ENCODE assay signal across 1 cellular context in the genomic region with DNA sequence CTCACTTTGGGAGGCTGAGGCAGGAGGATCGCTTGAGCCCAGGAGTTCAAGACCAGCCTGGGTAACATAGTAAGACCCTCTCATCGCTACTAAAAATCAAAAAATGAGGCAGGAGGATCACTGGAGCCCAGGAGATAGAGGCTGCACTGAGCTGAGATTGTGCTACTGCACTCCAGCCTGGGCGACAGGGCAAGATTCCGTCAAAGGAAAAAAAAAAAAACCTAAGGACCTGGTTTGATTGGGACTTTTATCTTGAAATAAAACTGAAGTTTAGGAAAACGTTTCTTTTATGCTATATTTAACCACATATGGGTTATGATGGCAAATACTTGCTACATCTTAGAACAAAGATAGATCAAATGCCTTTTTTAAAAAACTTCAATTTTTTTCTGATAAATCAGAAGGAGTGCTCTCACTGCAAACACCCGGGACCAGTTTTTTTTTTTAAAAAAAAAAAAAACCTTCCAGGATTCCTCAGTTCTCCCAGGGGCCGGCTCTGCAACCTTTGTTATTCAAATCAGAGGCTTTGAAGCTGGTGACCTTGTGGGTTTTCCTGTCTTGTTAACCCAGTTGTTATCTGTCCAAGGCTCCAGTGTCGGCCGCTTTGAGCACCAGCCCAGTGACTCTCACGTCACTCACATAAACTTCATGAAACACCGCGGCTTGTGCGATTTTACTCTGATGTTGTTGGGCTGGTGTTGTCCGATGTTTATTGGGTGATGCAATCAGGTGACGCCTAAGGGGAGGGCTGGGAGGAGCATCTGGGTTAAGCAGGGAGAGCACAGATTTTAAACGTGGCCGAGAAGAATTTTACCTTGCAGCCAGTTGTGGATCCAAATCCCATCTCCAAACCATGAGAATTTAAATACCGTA.
A peak's percentile ranks its signal among the peaks of the same experiment; 100 is the strongest.
TF ChIP-seq lines count a peak whose summit lies in the region.

No MANE protein-coding gene starts in this region.

TF ChIP-seq in HepG2, 621 proteins besides CTCF, POLR2A, EP300 and RAD21 (continued from another document and continues in another):
- TF ChIP-seq, protein P1, sequence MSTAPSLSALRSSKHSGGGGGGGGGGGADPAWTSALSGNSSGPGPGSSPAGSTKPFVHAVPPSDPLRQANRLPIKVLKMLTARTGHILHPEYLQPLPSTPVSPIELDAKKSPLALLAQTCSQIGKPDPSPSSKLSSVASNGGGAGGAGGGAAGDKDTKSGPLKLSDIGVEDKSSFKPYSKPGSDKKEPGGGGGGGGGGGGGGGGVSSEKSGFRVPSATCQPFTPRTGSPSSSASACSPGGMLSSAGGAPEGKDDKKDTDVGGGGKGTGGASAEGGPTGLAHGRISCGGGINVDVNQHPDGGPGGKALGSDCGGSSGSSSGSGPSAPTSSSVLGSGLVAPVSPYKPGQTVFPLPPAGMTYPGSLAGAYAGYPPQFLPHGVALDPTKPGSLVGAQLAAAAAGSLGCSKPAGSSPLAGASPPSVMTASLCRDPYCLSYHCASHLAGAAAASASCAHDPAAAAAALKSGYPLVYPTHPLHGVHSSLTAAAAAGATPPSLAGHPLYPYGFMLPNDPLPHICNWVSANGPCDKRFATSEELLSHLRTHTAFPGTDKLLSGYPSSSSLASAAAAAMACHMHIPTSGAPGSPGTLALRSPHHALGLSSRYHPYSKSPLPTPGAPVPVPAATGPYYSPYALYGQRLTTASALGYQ (CRISPR knock-in tag; IDR thresholded peaks at IDR 0.05), result peak; percentile 57; the same call in 1 of the 2 replicates
- TF ChIP-seq HNF4A (CRISPR knock-in tag; IDR thresholded peaks at IDR 0.05), result 0 out of 2 replicates have a peak, but pooled peaks have one; percentile 15
- no peak for TF ChIP-seq ZNF383 (CRISPR knock-in tag; IDR thresholded peaks at IDR 0.05; ENCODE audit: borderline replicate concordance)
- TF ChIP-seq, protein P2, sequence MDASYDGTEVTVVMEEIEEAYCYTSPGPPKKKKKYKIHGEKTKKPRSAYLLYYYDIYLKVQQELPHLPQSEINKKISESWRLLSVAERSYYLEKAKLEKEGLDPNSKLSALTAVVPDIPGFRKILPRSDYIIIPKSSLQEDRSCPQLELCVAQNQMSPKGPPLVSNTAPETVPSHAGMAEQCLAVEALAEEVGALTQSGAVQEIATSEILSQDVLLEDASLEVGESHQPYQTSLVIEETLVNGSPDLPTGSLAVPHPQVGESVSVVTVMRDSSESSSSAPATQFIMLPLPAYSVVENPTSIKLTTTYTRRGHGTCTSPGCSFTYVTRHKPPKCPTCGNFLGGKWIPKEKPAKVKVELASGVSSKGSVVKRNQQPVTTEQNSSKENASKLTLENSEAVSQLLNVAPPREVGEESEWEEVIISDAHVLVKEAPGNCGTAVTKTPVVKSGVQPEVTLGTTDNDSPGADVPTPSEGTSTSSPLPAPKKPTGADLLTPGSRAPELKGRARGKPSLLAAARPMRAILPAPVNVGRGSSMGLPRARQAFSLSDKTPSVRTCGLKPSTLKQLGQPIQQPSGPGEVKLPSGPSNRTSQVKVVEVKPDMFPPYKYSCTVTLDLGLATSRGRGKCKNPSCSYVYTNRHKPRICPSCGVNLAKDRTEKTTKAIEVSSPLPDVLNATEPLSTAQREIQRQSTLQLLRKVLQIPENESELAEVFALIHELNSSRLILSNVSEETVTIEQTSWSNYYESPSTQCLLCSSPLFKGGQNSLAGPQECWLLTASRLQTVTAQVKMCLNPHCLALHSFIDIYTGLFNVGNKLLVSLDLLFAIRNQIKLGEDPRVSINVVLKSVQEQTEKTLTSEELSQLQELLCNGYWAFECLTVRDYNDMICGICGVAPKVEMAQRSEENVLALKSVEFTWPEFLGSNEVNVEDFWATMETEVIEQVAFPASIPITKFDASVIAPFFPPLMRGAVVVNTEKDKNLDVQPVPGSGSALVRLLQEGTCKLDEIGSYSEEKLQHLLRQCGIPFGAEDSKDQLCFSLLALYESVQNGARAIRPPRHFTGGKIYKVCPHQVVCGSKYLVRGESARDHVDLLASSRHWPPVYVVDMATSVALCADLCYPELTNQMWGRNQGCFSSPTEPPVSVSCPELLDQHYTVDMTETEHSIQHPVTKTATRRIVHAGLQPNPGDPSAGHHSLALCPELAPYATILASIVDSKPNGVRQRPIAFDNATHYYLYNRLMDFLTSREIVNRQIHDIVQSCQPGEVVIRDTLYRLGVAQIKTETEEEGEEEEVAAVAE (CRISPR knock-in tag; IDR thresholded peaks at IDR 0.05; ENCODE audit: borderline replicate concordance), result peak; percentile 74; the same call in 1 of the 2 replicates
- TF ChIP-seq, protein P3, sequence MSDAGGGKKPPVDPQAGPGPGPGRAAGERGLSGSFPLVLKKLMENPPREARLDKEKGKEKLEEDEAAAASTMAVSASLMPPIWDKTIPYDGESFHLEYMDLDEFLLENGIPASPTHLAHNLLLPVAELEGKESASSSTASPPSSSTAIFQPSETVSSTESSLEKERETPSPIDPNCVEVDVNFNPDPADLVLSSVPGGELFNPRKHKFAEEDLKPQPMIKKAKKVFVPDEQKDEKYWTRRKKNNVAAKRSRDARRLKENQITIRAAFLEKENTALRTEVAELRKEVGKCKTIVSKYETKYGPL (CRISPR knock-in tag; IDR thresholded peaks at IDR 0.05), result no peak
- TF ChIP-seq, protein P4, sequence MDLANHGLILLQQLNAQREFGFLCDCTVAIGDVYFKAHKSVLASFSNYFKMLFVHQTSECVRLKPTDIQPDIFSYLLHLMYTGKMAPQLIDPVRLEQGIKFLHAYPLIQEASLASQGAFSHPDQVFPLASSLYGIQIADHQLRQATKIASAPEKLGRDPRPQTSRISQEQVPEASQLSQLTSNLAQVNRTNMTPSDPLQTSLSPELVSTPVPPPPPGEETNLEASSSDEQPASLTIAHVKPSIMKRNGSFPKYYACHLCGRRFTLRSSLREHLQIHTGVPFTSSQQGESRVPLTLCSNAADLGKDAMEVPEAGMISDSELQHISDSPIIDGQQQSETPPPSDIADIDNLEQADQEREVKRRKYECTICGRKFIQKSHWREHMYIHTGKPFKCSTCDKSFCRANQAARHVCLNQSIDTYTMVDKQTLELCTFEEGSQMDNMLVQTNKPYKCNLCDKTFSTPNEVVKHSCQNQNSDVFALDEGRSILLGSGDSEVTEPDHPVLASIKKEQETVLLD (CRISPR knock-in tag; IDR thresholded peaks at IDR 0.05; ENCODE audit: low read depth), result no peak
- no peak for TF ChIP-seq ZNF557 (CRISPR knock-in tag; IDR thresholded peaks at IDR 0.05)
- TF ChIP-seq ZNF670 (CRISPR knock-in tag; IDR thresholded peaks at IDR 0.05; ENCODE audit: borderline replicate concordance), result no peak
- TF ChIP-seq, protein P5, sequence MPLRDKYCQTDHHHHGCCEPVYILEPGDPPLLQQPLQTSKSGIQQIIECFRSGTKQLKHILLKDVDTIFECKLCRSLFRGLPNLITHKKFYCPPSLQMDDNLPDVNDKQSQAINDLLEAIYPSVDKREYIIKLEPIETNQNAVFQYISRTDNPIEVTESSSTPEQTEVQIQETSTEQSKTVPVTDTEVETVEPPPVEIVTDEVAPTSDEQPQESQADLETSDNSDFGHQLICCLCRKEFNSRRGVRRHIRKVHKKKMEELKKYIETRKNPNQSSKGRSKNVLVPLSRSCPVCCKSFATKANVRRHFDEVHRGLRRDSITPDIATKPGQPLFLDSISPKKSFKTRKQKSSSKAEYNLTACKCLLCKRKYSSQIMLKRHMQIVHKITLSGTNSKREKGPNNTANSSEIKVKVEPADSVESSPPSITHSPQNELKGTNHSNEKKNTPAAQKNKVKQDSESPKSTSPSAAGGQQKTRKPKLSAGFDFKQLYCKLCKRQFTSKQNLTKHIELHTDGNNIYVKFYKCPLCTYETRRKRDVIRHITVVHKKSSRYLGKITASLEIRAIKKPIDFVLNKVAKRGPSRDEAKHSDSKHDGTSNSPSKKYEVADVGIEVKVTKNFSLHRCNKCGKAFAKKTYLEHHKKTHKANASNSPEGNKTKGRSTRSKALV (CRISPR knock-in tag; IDR thresholded peaks at IDR 0.05), result no peak
- TF ChIP-seq ZNF570 (CRISPR knock-in tag; IDR thresholded peaks at IDR 0.05; ENCODE audit: borderline replicate concordance), result no peak
- TF ChIP-seq ZNF350 (CRISPR knock-in tag; IDR thresholded peaks at IDR 0.05; ENCODE audit: borderline replicate concordance, low read depth), result no peak; the same call in 1 of the 2 replicates
- TF ChIP-seq NCOA2 (CRISPR knock-in tag; IDR thresholded peaks at IDR 0.05), result peak; percentile 85
- TF ChIP-seq NR3C1 (CRISPR knock-in tag; IDR thresholded peaks at IDR 0.05), result no peak
- peak; percentile 84 for TF ChIP-seq BCL6 (CRISPR knock-in tag; IDR thresholded peaks at IDR 0.05)
- TF ChIP-seq ZKSCAN1 (IDR thresholded peaks at IDR 0.05; ENCODE audit: low read length), result no peak
- TF ChIP-seq GPN1 (CRISPR knock-in tag; IDR thresholded peaks at IDR 0.05; ENCODE audit: borderline replicate concordance), result no peak
- no peak for TF ChIP-seq FOXC1 (CRISPR knock-in tag; IDR thresholded peaks at IDR 0.05; ENCODE audit: borderline replicate concordance)
- TF ChIP-seq ZKSCAN8 (CRISPR knock-in tag; IDR thresholded peaks at IDR 0.05; ENCODE audit: borderline replicate concordance), result peak; percentile 41; the same call in 1 of the 2 replicates
- no peak for TF ChIP-seq ZNF143 (CRISPR knock-in tag; IDR thresholded peaks at IDR 0.05)
- TF ChIP-seq ZNF883 (CRISPR knock-in tag; IDR thresholded peaks at IDR 0.05; ENCODE audit: not compliant biosample characterization), result no peak
- no peak for TF ChIP-seq ZSCAN20 (CRISPR knock-in tag; IDR thresholded peaks at IDR 0.05; ENCODE audit: borderline replicate concordance)
- TF ChIP-seq ZNF460 (CRISPR knock-in tag; IDR thresholded peaks at IDR 0.05; ENCODE audit: borderline replicate concordance), result no peak
- TF ChIP-seq DPF2 (CRISPR knock-in tag; IDR thresholded peaks at IDR 0.05; ENCODE audit: borderline replicate concordance, low read depth), result peak; percentile 57; the same call in 1 of the 2 replicates
- TF ChIP-seq, protein P6, sequence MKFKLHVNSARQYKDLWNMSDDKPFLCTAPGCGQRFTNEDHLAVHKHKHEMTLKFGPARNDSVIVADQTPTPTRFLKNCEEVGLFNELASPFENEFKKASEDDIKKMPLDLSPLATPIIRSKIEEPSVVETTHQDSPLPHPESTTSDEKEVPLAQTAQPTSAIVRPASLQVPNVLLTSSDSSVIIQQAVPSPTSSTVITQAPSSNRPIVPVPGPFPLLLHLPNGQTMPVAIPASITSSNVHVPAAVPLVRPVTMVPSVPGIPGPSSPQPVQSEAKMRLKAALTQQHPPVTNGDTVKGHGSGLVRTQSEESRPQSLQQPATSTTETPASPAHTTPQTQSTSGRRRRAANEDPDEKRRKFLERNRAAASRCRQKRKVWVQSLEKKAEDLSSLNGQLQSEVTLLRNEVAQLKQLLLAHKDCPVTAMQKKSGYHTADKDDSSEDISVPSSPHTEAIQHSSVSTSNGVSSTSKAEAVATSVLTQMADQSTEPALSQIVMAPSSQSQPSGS (CRISPR knock-in tag; IDR thresholded peaks at IDR 0.05), result peak; percentile 91
- TF ChIP-seq, protein P7, sequence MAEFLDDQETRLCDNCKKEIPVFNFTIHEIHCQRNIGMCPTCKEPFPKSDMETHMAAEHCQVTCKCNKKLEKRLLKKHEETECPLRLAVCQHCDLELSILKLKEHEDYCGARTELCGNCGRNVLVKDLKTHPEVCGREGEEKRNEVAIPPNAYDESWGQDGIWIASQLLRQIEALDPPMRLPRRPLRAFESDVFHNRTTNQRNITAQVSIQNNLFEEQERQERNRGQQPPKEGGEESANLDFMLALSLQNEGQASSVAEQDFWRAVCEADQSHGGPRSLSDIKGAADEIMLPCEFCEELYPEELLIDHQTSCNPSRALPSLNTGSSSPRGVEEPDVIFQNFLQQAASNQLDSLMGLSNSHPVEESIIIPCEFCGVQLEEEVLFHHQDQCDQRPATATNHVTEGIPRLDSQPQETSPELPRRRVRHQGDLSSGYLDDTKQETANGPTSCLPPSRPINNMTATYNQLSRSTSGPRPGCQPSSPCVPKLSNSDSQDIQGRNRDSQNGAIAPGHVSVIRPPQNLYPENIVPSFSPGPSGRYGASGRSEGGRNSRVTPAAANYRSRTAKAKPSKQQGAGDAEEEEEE (CRISPR knock-in tag; IDR thresholded peaks at IDR 0.05; ENCODE audit: borderline replicate concordance), result no peak
- TF ChIP-seq ZNF432 (CRISPR knock-in tag; IDR thresholded peaks at IDR 0.05; ENCODE audit: borderline replicate concordance), result no peak
- TF ChIP-seq CCDC6 (CRISPR knock-in tag; IDR thresholded peaks at IDR 0.05), result 0 out of 2 replicates have a peak, but pooled peaks have one; percentile 10
- TF ChIP-seq, protein P8, sequence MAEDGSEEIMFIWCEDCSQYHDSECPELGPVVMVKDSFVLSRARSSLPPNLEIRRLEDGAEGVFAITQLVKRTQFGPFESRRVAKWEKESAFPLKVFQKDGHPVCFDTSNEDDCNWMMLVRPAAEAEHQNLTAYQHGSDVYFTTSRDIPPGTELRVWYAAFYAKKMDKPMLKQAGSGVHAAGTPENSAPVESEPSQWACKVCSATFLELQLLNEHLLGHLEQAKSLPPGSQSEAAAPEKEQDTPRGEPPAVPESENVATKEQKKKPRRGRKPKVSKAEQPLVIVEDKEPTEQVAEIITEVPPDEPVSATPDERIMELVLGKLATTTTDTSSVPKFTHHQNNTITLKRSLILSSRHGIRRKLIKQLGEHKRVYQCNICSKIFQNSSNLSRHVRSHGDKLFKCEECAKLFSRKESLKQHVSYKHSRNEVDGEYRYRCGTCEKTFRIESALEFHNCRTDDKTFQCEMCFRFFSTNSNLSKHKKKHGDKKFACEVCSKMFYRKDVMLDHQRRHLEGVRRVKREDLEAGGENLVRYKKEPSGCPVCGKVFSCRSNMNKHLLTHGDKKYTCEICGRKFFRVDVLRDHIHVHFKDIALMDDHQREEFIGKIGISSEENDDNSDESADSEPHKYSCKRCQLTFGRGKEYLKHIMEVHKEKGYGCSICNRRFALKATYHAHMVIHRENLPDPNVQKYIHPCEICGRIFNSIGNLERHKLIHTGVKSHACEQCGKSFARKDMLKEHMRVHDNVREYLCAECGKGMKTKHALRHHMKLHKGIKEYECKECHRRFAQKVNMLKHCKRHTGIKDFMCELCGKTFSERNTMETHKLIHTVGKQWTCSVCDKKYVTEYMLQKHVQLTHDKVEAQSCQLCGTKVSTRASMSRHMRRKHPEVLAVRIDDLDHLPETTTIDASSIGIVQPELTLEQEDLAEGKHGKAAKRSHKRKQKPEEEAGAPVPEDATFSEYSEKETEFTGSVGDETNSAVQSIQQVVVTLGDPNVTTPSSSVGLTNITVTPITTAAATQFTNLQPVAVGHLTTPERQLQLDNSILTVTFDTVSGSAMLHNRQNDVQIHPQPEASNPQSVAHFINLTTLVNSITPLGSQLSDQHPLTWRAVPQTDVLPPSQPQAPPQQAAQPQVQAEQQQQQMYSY (CRISPR knock-in tag; IDR thresholded peaks at IDR 0.05), result no peak
- TF ChIP-seq ZNF333 (CRISPR knock-in tag; IDR thresholded peaks at IDR 0.05; ENCODE audit: borderline replicate concordance), result no peak
- 0 out of 2 replicates have a peak, but pooled peaks have one; percentile 21 for TF ChIP-seq SMC3 (IDR thresholded peaks at IDR 0.05; ENCODE audit: low read length)
- peak; percentile 98 for TF ChIP-seq TCF7 (IDR thresholded peaks at IDR 0.05; ENCODE audit: low read depth)
- TF ChIP-seq MTF2 (CRISPR knock-in tag; IDR thresholded peaks at IDR 0.05; ENCODE audit: borderline replicate concordance), result no peak
- TF ChIP-seq TOPORS (CRISPR knock-in tag; IDR thresholded peaks at IDR 0.05), result no peak
- no peak for TF ChIP-seq KAT2B (IDR thresholded peaks at IDR 0.05; ENCODE audit: borderline replicate concordance, low read depth, low read length)
- no peak for TF ChIP-seq REL (CRISPR knock-in tag; conservative IDR thresholded peaks at IDR 0.05)
- no peak; the same call in 1 of the 2 replicates for TF ChIP-seq JDP2 (CRISPR knock-in tag; IDR thresholded peaks at IDR 0.05; ENCODE audit: borderline replicate concordance)
- TF ChIP-seq GZF1 (CRISPR knock-in tag; IDR thresholded peaks at IDR 0.05), result no peak
- 0 out of 2 replicates have a peak, but pooled peaks have one; percentile 50 for TF ChIP-seq HMG20B (CRISPR knock-in tag; conservative IDR thresholded peaks at IDR 0.05)
